ENCODE assay signal across 1 cellular context in genomic region chr2:184187421-184187971, GRCh38.
TF ChIP-seq lines count a peak whose summit lies in the region.

No MANE protein-coding gene starts in this region.

TF ChIP-seq in GM23338, 12 proteins besides CTCF, POLR2A, EP300 and RAD21 (continued from another document):
- TF ChIP-seq, protein P1, sequence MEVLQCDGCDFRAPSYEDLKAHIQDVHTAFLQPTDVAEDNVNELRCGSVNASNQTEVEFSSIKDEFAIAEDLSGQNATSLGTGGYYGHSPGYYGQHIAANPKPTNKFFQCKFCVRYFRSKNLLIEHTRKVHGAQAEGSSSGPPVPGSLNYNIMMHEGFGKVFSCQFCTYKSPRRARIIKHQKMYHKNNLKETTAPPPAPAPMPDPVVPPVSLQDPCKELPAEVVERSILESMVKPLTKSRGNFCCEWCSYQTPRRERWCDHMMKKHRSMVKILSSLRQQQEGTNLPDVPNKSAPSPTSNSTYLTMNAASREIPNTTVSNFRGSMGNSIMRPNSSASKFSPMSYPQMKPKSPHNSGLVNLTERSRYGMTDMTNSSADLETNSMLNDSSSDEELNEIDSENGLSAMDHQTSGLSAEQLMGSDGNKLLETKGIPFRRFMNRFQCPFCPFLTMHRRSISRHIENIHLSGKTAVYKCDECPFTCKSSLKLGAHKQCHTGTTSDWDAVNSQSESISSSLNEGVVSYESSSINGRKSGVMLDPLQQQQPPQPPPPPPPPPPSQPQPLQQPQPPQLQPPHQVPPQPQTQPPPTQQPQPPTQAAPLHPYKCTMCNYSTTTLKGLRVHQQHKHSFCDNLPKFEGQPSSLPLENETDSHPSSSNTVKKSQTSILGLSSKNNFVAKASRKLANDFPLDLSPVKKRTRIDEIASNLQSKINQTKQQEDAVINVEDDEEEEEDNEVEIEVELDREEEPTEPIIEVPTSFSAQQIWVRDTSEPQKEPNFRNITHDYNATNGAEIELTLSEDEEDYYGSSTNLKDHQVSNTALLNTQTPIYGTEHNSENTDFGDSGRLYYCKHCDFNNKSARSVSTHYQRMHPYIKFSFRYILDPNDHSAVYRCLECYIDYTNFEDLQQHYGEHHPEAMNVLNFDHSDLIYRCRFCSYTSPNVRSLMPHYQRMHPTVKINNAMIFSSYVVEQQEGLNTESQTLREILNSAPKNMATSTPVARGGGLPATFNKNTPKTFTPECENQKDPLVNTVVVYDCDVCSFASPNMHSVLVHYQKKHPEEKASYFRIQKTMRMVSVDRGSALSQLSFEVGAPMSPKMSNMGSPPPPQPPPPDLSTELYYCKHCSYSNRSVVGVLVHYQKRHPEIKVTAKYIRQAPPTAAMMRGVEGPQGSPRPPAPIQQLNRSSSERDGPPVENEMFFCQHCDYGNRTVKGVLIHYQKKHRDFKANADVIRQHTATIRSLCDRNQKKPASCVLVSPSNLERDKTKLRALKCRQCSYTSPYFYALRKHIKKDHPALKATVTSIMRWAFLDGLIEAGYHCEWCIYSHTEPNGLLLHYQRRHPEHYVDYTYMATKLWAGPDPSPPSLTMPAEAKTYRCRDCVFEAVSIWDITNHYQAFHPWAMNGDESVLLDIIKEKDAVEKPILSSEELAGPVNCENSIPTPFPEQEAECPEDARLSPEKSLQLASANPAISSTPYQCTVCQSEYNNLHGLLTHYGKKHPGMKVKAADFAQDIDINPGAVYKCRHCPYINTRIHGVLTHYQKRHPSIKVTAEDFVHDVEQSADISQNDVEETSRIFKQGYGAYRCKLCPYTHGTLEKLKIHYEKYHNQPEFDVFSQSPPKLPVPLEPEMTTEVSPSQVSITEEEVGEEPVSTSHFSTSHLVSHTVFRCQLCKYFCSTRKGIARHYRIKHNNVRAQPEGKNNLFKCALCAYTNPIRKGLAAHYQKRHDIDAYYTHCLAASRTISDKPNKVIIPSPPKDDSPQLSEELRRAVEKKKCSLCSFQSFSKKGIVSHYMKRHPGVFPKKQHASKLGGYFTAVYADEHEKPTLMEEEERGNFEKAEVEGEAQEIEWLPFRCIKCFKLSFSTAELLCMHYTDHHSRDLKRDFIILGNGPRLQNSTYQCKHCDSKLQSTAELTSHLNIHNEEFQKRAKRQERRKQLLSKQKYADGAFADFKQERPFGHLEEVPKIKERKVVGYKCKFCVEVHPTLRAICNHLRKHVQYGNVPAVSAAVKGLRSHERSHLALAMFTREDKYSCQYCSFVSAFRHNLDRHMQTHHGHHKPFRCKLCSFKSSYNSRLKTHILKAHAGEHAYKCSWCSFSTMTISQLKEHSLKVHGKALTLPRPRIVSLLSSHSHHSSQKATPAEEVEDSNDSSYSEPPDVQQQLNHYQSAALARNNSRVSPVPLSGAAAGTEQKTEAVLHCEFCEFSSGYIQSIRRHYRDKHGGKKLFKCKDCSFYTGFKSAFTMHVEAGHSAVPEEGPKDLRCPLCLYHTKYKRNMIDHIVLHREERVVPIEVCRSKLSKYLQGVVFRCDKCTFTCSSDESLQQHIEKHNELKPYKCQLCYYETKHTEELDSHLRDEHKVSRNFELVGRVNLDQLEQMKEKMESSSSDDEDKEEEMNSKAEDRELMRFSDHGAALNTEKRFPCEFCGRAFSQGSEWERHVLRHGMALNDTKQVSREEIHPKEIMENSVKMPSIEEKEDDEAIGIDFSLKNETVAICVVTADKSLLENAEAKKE (CRISPR knock-in tag; IDR thresholded peaks at IDR 0.05): no peak
- TF ChIP-seq, protein P2, sequence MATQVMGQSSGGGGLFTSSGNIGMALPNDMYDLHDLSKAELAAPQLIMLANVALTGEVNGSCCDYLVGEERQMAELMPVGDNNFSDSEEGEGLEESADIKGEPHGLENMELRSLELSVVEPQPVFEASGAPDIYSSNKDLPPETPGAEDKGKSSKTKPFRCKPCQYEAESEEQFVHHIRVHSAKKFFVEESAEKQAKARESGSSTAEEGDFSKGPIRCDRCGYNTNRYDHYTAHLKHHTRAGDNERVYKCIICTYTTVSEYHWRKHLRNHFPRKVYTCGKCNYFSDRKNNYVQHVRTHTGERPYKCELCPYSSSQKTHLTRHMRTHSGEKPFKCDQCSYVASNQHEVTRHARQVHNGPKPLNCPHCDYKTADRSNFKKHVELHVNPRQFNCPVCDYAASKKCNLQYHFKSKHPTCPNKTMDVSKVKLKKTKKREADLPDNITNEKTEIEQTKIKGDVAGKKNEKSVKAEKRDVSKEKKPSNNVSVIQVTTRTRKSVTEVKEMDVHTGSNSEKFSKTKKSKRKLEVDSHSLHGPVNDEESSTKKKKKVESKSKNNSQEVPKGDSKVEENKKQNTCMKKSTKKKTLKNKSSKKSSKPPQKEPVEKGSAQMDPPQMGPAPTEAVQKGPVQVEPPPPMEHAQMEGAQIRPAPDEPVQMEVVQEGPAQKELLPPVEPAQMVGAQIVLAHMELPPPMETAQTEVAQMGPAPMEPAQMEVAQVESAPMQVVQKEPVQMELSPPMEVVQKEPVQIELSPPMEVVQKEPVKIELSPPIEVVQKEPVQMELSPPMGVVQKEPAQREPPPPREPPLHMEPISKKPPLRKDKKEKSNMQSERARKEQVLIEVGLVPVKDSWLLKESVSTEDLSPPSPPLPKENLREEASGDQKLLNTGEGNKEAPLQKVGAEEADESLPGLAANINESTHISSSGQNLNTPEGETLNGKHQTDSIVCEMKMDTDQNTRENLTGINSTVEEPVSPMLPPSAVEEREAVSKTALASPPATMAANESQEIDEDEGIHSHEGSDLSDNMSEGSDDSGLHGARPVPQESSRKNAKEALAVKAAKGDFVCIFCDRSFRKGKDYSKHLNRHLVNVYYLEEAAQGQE (IDR thresholded peaks at IDR 0.05; ENCODE audit: unreplicated experiment): no peak
- no peak for TF ChIP-seq NANOG (IDR thresholded peaks at IDR 0.05; ENCODE audit: borderline replicate concordance)
- TF ChIP-seq STAT1 (IDR thresholded peaks at IDR 0.05; ENCODE audit: unreplicated experiment): no peak
- TF ChIP-seq JUNB (IDR thresholded peaks at IDR 0.05; ENCODE audit: unreplicated experiment): no peak
- TF ChIP-seq ZNF114 (CRISPR knock-in tag; IDR thresholded peaks at IDR 0.05): no peak
- no peak for TF ChIP-seq CREB1 (CRISPR knock-in tag; IDR thresholded peaks at IDR 0.05; ENCODE audit: low read depth)
- no peak for TF ChIP-seq ETS1 (IDR thresholded peaks at IDR 0.05)
- no peak for TF ChIP-seq POLR2AphosphoS5 (IDR thresholded peaks at IDR 0.05; ENCODE audit: low read depth)
- no peak for TF ChIP-seq EZH2 (IDR thresholded peaks at IDR 0.05; ENCODE audit: low read depth, unreplicated experiment)
- TF ChIP-seq EZH2phosphoT487 (IDR thresholded peaks at IDR 0.05; ENCODE audit: unreplicated experiment): no peak
